8 cellular contexts compared by ENCODE assay signal in the genomic region with DNA sequence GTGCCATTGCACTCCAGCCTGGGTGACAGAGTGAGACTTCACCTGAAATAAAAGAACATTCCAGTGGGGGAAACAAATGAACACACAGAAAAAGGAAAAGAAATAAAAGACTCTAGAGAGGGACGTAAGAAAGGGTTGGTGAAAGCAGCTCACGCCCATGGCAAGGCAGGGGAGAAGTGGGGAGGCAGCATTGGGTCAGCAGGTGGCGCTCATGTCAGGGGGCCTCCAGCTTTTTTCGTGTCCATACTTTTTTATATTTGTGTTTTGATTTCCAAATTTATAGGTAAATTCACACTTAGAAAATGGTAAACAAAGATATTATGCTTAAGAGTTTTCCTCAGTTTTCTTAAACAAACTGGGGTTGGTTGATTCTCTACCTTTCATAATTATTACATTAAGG. TPM values are rescaled to one million over a fixed set of nuclear protein-coding genes. Genes with fewer than 3 reads are reported as not detected.
A peak's percentile ranks its signal among the peaks of the same experiment; 100 is the strongest.
DNase-seq lines count a peak whose midpoint lies in the region; ATAC-seq and TF ChIP-seq lines count a peak whose summit lies in the region.

No MANE protein-coding gene starts in this region.

- peak; percentile 91 for ATAC-seq in GM23338
- no peak for ATAC-seq in upper lobe of left lung (ENCODE audit: low FRiP score in 2 of 2)
- no peak for ATAC-seq in stimulated activated memory B cell treated with anti-CD40 and anti-IgM and Interleukin-4, amounts not matched to agents 10 μg/mL and 1 μg/mL and 100 μg/mL, for 72 hours

- no peak overlapping the region for H4K8ac ChIP-seq in mesendoderm (ENCODE audit: low read depth, low read length)

- H3K9ac ChIP-seq in mesendoderm (ENCODE audit: low read length): no peak overlapping the region

- no peak overlapping the region for H2AFZ ChIP-seq in GM23338

- no peak overlapping the region for H2BK5ac ChIP-seq in mesendoderm (ENCODE audit: low read length)

- no peak overlapping the region for H3K4ac ChIP-seq in mesendoderm (ENCODE audit: low read depth, low read length)

- peak; percentile 80 for TF ChIP-seq CTCF in A673 (conservative IDR thresholded peaks at IDR 0.05; ENCODE audit: low read depth, low read length)
- peak; percentile 82 to 85 for TF ChIP-seq CTCF in GM23338 (conservative IDR thresholded peaks at IDR 0.05; ENCODE audit: low read depth in 2 of 2)
- TF ChIP-seq CTCF in cardiac fibroblast (IDR thresholded peaks at IDR 0.05; ENCODE audit: low read depth, low read length): peak; percentile 81
- TF ChIP-seq CTCF in upper lobe of left lung (IDR thresholded peaks at IDR 0.05): peak in 4 of 6 experiments; percentile 25 to 51 (median 43)

- H3K18ac ChIP-seq in mesendoderm (ENCODE audit: low read length): no peak overlapping the region

- peaks cover 3% of the 10 kb centered on the region; the same call in 1 of the 2 replicates for H3F3A ChIP-seq in GM23338 (replicated peaks; ENCODE audit: low read depth)

- H3K56ac ChIP-seq in mesendoderm (ENCODE audit: low read length): no peak overlapping the region

- no peak overlapping the region for H2BK120ac ChIP-seq in mesendoderm (ENCODE audit: low read depth, low read length)

- H3K36me3 Mint-ChIP-seq in GM23338 (ENCODE audit: low read depth): peaks cover 48% of the 10 kb centered on the region
- H3K36me3 Mint-ChIP-seq in stimulated activated memory B cell treated with anti-CD40 and anti-IgM and Interleukin-4, amounts not matched to agents 10 μg/mL and 1 μg/mL and 100 μg/mL, for 72 hours: peaks cover 62% of the 10 kb centered on the region

- H3K79me2 ChIP-seq in GM23338 (replicated peaks; ENCODE audit: insufficient read depth): no peaks in the 10 kb centered on the region; the same call in 1 of the 2 replicates
- no peaks in the 10 kb centered on the region for H3K79me2 ChIP-seq in mesendoderm (ENCODE audit: control insufficient read depth, insufficient read depth, low read length)

- no peak overlapping the region for H2AK5ac ChIP-seq in mesendoderm (ENCODE audit: low read length)

- H2BK15ac ChIP-seq in mesendoderm (replicated peaks; ENCODE audit: low read depth): no peak overlapping the region

- DNase-seq in A673 (ENCODE audit: low spot score): peak; percentile 38
- peak; percentile 74 for DNase-seq in GM23338 (ENCODE audit: low spot score)
- DNase-seq in T-helper 9 cell: peak; percentile 16
- peak; percentile 41 to 45 for DNase-seq in cardiac fibroblast (ENCODE audit: low read depth in 2 of 2)
- peak; percentile 40 for DNase-seq in mesendoderm
- DNase-seq in upper lobe of left lung: no peak
- no peak for DNase-seq in GDM1 (lab: John Stamatoyannopoulos, UW)

- CTCF ChIA-PET in A673 (lab: Charles Lee): interaction anchor here (0.7 to 1.5 kb wide), 2 partner anchors 343 to 384 kb away, joined by 4 to 5 read pairs; no protein-coding TSS in a partner anchor

- H3K9me2 ChIP-seq in GM23338 (ENCODE audit: insufficient read depth): no peaks in the 10 kb centered on the region

- H3K27me3 ChIP-seq in A673 (replicated peaks; ENCODE audit: insufficient read depth, low read depth, low read length, poor library complexity): no peaks in the 10 kb centered on the region
- H3K27me3 ChIP-seq in GM23338 (ENCODE audit: insufficient read depth): no peaks in the 10 kb centered on the region
- no peaks in the 10 kb centered on the region for H3K27me3 ChIP-seq in mesendoderm (ENCODE audit: insufficient read depth, low read length, poor library complexity)
- H3K27me3 ChIP-seq in upper lobe of left lung: no peaks in the 10 kb centered on the region

- H3K36me3 ChIP-seq in A673 (ENCODE audit: insufficient read depth, low read length, poor library complexity, severe bottlenecking): peaks cover 37% of the 10 kb centered on the region
- H3K36me3 ChIP-seq in GM23338 (ENCODE audit: insufficient read depth): peaks cover 36% of the 10 kb centered on the region; the same call in 1 of the 2 replicates
- peaks cover 6% of the 10 kb centered on the region for H3K36me3 ChIP-seq in mesendoderm (ENCODE audit: control insufficient read depth, insufficient read depth, low read length)
- H3K36me3 ChIP-seq in upper lobe of left lung: peaks cover 29 to 98% (median 71%) of the 10 kb centered on the region in 4 donors

- no peak overlapping the region for H3K23ac ChIP-seq in mesendoderm (ENCODE audit: low read length)

- no CpG with 5 or more reads among the region's 4 CpGs for WGBS in mesendoderm (ENCODE audit: extremely low coverage, insufficient coverage, low lambda C conversion rate)
- WGBS in upper lobe of left lung, 2 donors: 60 to 62% methylated on average over 4 of the region's 4 CpGs

- H3K4me2 ChIP-seq in GM23338 (no peak overlapping the region), mesendoderm (ENCODE audit: low read length) (no peak overlapping the region)

- intact Hi-C loops in A673 (cut with micrococcal nuclease; ENCODE audit: unreplicated experiment): loop anchor here (10.0 kb wide), 1 partner anchor 339 kb away; a partner anchor contains a TSS

- no peak for TF ChIP-seq EP300 in upper lobe of left lung (IDR thresholded peaks at IDR 0.05)

- POLR2A ChIA-PET in A673 (lab: Charles Lee; ENCODE audit: low non-redundant PET): no interaction called here

- H3K79me1 ChIP-seq in mesendoderm (ENCODE audit: low read length): no peaks in the 10 kb centered on the region

- BruUV-seq in A673 (replicated peaks; lab: Mats Ljungman, UMichigan): no TSS peak

- no peak overlapping the region for H3K4me3 ChIP-seq in A673 (ENCODE audit: low read depth, low read length, poor library complexity, severe bottlenecking)
- H3K4me3 ChIP-seq in GM23338: no peak overlapping the region
- no peak overlapping the region for H3K4me3 ChIP-seq in cardiac fibroblast (replicated peaks in 1 of 2; ENCODE audit: low read depth in 2 of 2, low read length in 2 of 2)
- H3K4me3 ChIP-seq in mesendoderm (ENCODE audit: low read length): no peak overlapping the region
- no peak overlapping the region for H3K4me3 ChIP-seq in upper lobe of left lung

- no peaks in the 10 kb centered on the region for H3K9me3 ChIP-seq in A673 (ENCODE audit: low read depth, low read length, poor library complexity, severe bottlenecking)
- no peaks in the 10 kb centered on the region for H3K9me3 ChIP-seq in upper lobe of left lung

- H3K4me1 ChIP-seq in A673 (ENCODE audit: insufficient read depth, low read length, poor library complexity, severe bottlenecking): no peaks in the 10 kb centered on the region
- peaks cover 6% of the 10 kb centered on the region; the same call in 1 of the 2 replicates for H3K4me1 ChIP-seq in GM23338 (ENCODE audit: insufficient read depth)
- no peaks in the 10 kb centered on the region for H3K4me1 ChIP-seq in mesendoderm (ENCODE audit: control insufficient read depth, low read depth, low read length)
- peaks cover 0 to 6% (median 0%) of the 10 kb centered on the region in 4 donors for H3K4me1 ChIP-seq in upper lobe of left lung

- H3K4me1 Mint-ChIP-seq in GM23338: peaks cover 10% of the 10 kb centered on the region; the same call in 2 of the 3 replicates
- no peaks in the 10 kb centered on the region for H3K4me1 Mint-ChIP-seq in stimulated activated memory B cell treated with anti-CD40 and anti-IgM and Interleukin-4, amounts not matched to agents 10 μg/mL and 1 μg/mL and 100 μg/mL, for 72 hours

- H4K20me1 ChIP-seq in GM23338 (replicated peaks; ENCODE audit: insufficient read depth): no peaks in the 10 kb centered on the region

- TF ChIP-seq POLR2A in upper lobe of left lung (IDR thresholded peaks at IDR 0.05): no peak

- no peak overlapping the region for H4K5ac ChIP-seq in mesendoderm (ENCODE audit: low read length)

- H3K27ac ChIP-seq in A673 (ENCODE audit: low read depth, low read length, poor library complexity, severe bottlenecking): no peak overlapping the region
- H3K27ac ChIP-seq in GM23338 (ENCODE audit: low read depth): no peak overlapping the region; the same call in 1 of the 2 replicates
- H3K27ac ChIP-seq in mesendoderm (ENCODE audit: low read depth, low read length): no peak overlapping the region
- no peak overlapping the region for H3K27ac ChIP-seq in upper lobe of left lung

- no peak overlapping the region for H3K27ac Mint-ChIP-seq in GM23338
- H3K27ac Mint-ChIP-seq in stimulated activated memory B cell treated with anti-CD40 and anti-IgM and Interleukin-4, amounts not matched to agents 10 μg/mL and 1 μg/mL and 100 μg/mL, for 72 hours: no peak overlapping the region

- no peak overlapping the region for H3K4me3 Mint-ChIP-seq in GM23338
- no peak overlapping the region for H3K4me3 Mint-ChIP-seq in stimulated activated memory B cell treated with anti-CD40 and anti-IgM and Interleukin-4, amounts not matched to agents 10 μg/mL and 1 μg/mL and 100 μg/mL, for 72 hours

- H3K27me3 Mint-ChIP-seq in GM23338 (ENCODE audit: insufficient read depth, low read depth, poor library complexity): no peaks in the 10 kb centered on the region
- no peaks in the 10 kb centered on the region for H3K27me3 Mint-ChIP-seq in stimulated activated memory B cell treated with anti-CD40 and anti-IgM and Interleukin-4, amounts not matched to agents 10 μg/mL and 1 μg/mL and 100 μg/mL, for 72 hours

- H3K9me3 Mint-ChIP-seq in GM23338: no peaks in the 10 kb centered on the region
- no peaks in the 10 kb centered on the region for H3K9me3 Mint-ChIP-seq in stimulated activated memory B cell treated with anti-CD40 and anti-IgM and Interleukin-4, amounts not matched to agents 10 μg/mL and 1 μg/mL and 100 μg/mL, for 72 hours

TF ChIP-seq in GM23338, 12 proteins besides CTCF, POLR2A, EP300 and RAD21:
- TF ChIP-seq POLR2AphosphoS5 (IDR thresholded peaks at IDR 0.05; ENCODE audit: low read depth): no peak
TF ChIP-seq in GM23338: peak in this region for 0.

RNA-seq across cellular contexts. Expression of a gene that starts 45.5 kb away (rescaled TPM):
- total RNA-seq in A673 (2021): 26.0 and 32.5 TPM in 2 replicates
- total RNA-seq in GM23338 (2014; rRNA removed; shearing (Covaris generic)): 34.7 and 34.9 TPM in 2 replicates
- polyA plus RNA-seq in GM23338 (2016; fragmentation: Nextera tagmentation; extraction: Ambion mirVana): 7.5 and 10.7 TPM in 2 replicates
- polyA plus RNA-seq in mesendoderm (2013, experiment 1 of 2): 5.8 TPM
- 4.2 TPM for polyA plus RNA-seq in mesendoderm (2013, experiment 2 of 2)
- total RNA-seq in upper lobe of left lung: 100 to 1,000 TPM in 2 of 6 donors, 10 to 100 TPM in 4; 54.9 to 181 (median 87.9) TPM

Comparison
In these comparisons a context has a peak if more than half of its experiments do, and no peak if none do; other contexts are left out.
1. DNase-seq: peak in A673 (single experiment), GM23338 (single experiment), T-helper 9 cell (single experiment), cardiac fibroblast (2 of 2) and mesendoderm (single experiment); none in upper lobe of left lung (0 of 2) and GDM1 (single experiment).
2. Peak in every context shown above with its lines, with median percentiles within 50 percentile points of each other: CTCF ChIP-seq.